Comparison of ENCODE assay signal across 23 cellular contexts in the genomic region with DNA sequence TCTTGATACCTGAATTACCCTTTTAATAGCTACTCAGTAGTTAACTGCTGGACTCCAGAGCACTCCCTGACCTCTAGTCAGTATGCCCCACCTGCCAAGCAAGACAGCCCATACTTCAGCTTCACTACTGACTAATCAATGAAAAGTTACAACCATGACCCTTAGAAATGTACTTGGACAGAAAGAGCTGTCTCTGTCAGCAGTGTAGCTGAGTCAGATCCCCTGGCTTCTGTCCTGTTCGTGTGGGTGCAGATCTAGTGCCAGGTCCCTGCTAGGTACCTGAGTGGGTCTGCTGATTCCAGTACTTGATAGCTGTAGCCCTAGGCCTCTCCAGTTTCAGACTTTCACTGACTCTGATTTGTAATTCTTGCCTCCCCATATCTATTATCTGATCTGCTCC.
A peak's percentile ranks its signal among the peaks of the same experiment; 100 is the strongest.
DNase-seq lines count a peak whose midpoint lies in the region; ATAC-seq and TF ChIP-seq lines count a peak whose summit lies in the region.
"Had no signal": no experiment of that assay in that cellular context is flagged by ENCODE, and none has a peak within 500 bp of the region (broad histone marks: within the 10 kb centered on the region; RNA-seq: fewer than 3 reads in every experiment).

No MANE protein-coding gene starts in this region.

- in situ Hi-C loops in astrocyte of the spinal cord (cut with HindIII; ENCODE audit: low sequenced_read_pairs) (no loop called here), ACHN (cut with HindIII; ENCODE audit: low pct_ligation_motif_present, low pct_unique_long_range_greater_than_20kb, low sequenced_read_pairs) (no loop called here)

- no peak overlapping the region for H3K9ac ChIP-seq in skeletal muscle satellite cell (ENCODE audit: low read depth, low read length)

- DNase-seq in M059J (ENCODE audit: low read depth): peak; percentile 67
- peak; percentile 45 for DNase-seq in astrocyte of the spinal cord (ENCODE audit: low read depth, low spot score)
- DNase-seq in iris pigment epithelial cell (ENCODE audit: low read depth): peak; percentile 60
- no peak for DNase-seq in UCSD-AML1 (lab: John Stamatoyannopoulos, UW; ENCODE audit: unreplicated experiment)
- no peak for DNase-seq in ACHN
- DNase-seq: activated effector memory CD4-positive, alpha-beta T cell treated with anti-CD3 and anti-CD28 coated beads, Interleukin-2, amount 50 U/mL, for 16 hours; activated naive CD8-positive, alpha-beta T cell treated with anti-CD3 and anti-CD28 coated beads, Interleukin-2, amount 10 ng/mL, durations not matched to agents 7 days and 5 days; activated T-cell treated with anti-CD3 and anti-CD28 coated beads, Interleukin-2, amount 50 U/mL, for 1 hour; body of pancreas; foreskin melanocyte; left ventricle myocardium superior; naive B cell; NCI-H1092 treated with DMSO at 0.1 percent for 48 hours; NCI-H1930; NCI-H69; SJCRH30; stimulated activated naive CD8-positive, alpha-beta T cell treated with anti-CD3 and anti-CD28 coated beads, Interleukin-15, Interleukin-2, amounts not matched to agents 100 U/mL and 50 U/mL, for 24 hours; T-helper 1 cell; testis had no signal

- no peaks in the 10 kb centered on the region for H3K9me3 ChIP-seq in skeletal muscle satellite cell (replicated peaks; ENCODE audit: low read length)
- H3K9me3 ChIP-seq: body of pancreas, neutrophil, prostate gland, SJCRH30, testis had no signal

- peaks cover 19% of the 10 kb centered on the region for H3K4me1 ChIP-seq in skeletal muscle satellite cell (ENCODE audit: control insufficient read depth, insufficient read depth, low read length)
- H3K4me1 ChIP-seq: body of pancreas, prostate gland, SJCRH30, testis had no signal

- H3K27me3 ChIP-seq in skeletal muscle satellite cell (ENCODE audit: control insufficient read depth, insufficient read depth, low read length): no peaks in the 10 kb centered on the region
- H3K27me3 ChIP-seq: body of pancreas, SJCRH30, testis had no signal

- no peak for ATAC-seq in activated CD4-positive, CD25-positive, alpha-beta regulatory T cell treated with anti-CD3 and anti-CD28 coated beads, Interleukin-2, amount 50 U/mL, for 24 hours
- ATAC-seq: body of pancreas; left ventricle myocardium superior; stimulated activated naive CD8-positive, alpha-beta T cell treated with anti-CD3 and anti-CD28 coated beads, Interleukin-15, Interleukin-2, amounts not matched to agents 100 U/mL and 50 U/mL, for 24 hours had no signal

- no peak overlapping the region for H3K4me3 ChIP-seq in astrocyte of the spinal cord (ENCODE audit: low read depth, low read length)
- H3K4me3 ChIP-seq in skeletal muscle satellite cell (ENCODE audit: low read length): no peak overlapping the region
- H3K4me3 ChIP-seq: body of pancreas, prostate gland, SJCRH30, testis had no signal

- H3K4me2 ChIP-seq in skeletal muscle satellite cell (ENCODE audit: low read length): peak overlapping the region; percentile 18

- TF ChIP-seq CTCF in astrocyte of the spinal cord (IDR thresholded peaks at IDR 0.05; ENCODE audit: low read depth, low read length): no peak

- H3K36me3 ChIP-seq in skeletal muscle satellite cell (ENCODE audit: insufficient read depth, low read length): no peaks in the 10 kb centered on the region
- H3K36me3 ChIP-seq: neutrophil, prostate gland, SJCRH30 had no signal

Comparison
In these comparisons a context has a peak if more than half of its experiments do, and no peak if none do; other contexts are left out.
1. DNase-seq: peak in M059J (single experiment), astrocyte of the spinal cord (single experiment) and iris pigment epithelial cell (single experiment); none in UCSD-AML1 (single experiment) and ACHN (single experiment).